In genomic region chr6:30508890-30509736, GRCh38 we compare ENCODE assay signal across 9 cellular contexts. TPM values are rescaled to one million over a fixed set of nuclear protein-coding genes. Genes with fewer than 3 reads are reported as not detected.
DNase-seq lines count a peak whose midpoint lies in the region; ATAC-seq and TF ChIP-seq lines count a peak whose summit lies in the region.
"Had no signal": no experiment of that assay in that cellular context is flagged by ENCODE, and none has a peak within 500 bp of the region (broad histone marks: within the 10 kb centered on the region; RNA-seq: fewer than 3 reads in every experiment).

No MANE protein-coding gene starts in this region.

- H3K4me1 ChIP-seq in osteoblast (ENCODE audit: insufficient read depth, low read length): peaks cover 5% of the 10 kb centered on the region

- ATAC-seq in GM18861 (IDR thresholded peaks at IDR 0.05; ENCODE audit: unreplicated experiment) (peak; percentile 42), sciatic nerve (no peak)
- ATAC-seq in activated naive CD8-positive, alpha-beta T cell treated with anti-CD3 and anti-CD28 coated beads, Interleukin-2, amount 10 ng/mL, durations not matched to agents 7 days and 5 days (ENCODE audit: low read depth): peak; percentile 62
- ATAC-seq: Panc1 had no signal

- no peaks in the 10 kb centered on the region for H3K36me3 Mint-ChIP-seq in IgD-negative memory B cell
- no peaks in the 10 kb centered on the region for H3K36me3 Mint-ChIP-seq in activated naive CD8-positive, alpha-beta T cell treated with anti-CD3 and anti-CD28 coated beads, Interleukin-2, amount 10 ng/mL, durations not matched to agents 7 days and 5 days

- no peak overlapping the region for H3K27ac ChIP-seq in osteoblast (ENCODE audit: low read depth, low read length)

- H3K4me3 ChIP-seq in osteoblast (ENCODE audit: insufficient read depth, low read length): no peak overlapping the region

- no peaks in the 10 kb centered on the region for H4K20me1 ChIP-seq in osteoblast (ENCODE audit: insufficient read depth, low read length)

- H3K36me3 ChIP-seq in osteoblast (ENCODE audit: insufficient read depth, low read length): no peaks in the 10 kb centered on the region

- H2AFZ ChIP-seq in osteoblast (ENCODE audit: low read length): peak overlapping the region; percentile 86

- no peaks in the 10 kb centered on the region for H3K79me2 ChIP-seq in osteoblast (ENCODE audit: insufficient read depth, low read length)

- H3K4me2 ChIP-seq in osteoblast (ENCODE audit: insufficient read depth, low read length): no peak overlapping the region

- H3K27me3 Mint-ChIP-seq in IgD-negative memory B cell: no peaks in the 10 kb centered on the region
- H3K27me3 Mint-ChIP-seq in activated naive CD8-positive, alpha-beta T cell treated with anti-CD3 and anti-CD28 coated beads, Interleukin-2, amount 10 ng/mL, durations not matched to agents 7 days and 5 days: no peaks in the 10 kb centered on the region

- DNase-seq in activated naive CD8-positive, alpha-beta T cell treated with anti-CD3 and anti-CD28 coated beads, Interleukin-2, amount 10 ng/mL, durations not matched to agents 7 days and 5 days: peak; percentile 45
- DNase-seq in osteoblast (ENCODE audit: insufficient read length, low spot score, missing footprints): no peak
- no peak for DNase-seq in NCI-H1048 (lab: John Stamatoyannopoulos, UW)
- no peak for DNase-seq in occipital lobe (lab: John Stamatoyannopoulos, UW)
- no peak for DNase-seq in NCI-H1694 (lab: John Stamatoyannopoulos, UW)
- no peak for DNase-seq in sciatic nerve (ENCODE audit: low spot score)

- intact Hi-C loops in sciatic nerve (cut with DNase I): no loop called here

- TF ChIP-seq CTCF in osteoblast (IDR thresholded peaks at IDR 0.05; ENCODE audit: extremely low read depth, low read depth, low read length): no peak

- POLR2A ChIA-PET in activated naive CD8-positive, alpha-beta T cell treated with anti-CD3 and anti-CD28 coated beads, Interleukin-2, amount 10 ng/mL, durations not matched to agents 7 days and 5 days (lab: Charles Lee): interaction anchor here (0.7 to 11.6 kb wide), 11 partner anchors 9 to 218 kb away, joined by 3 to 286 read pairs (median 4); no protein-coding TSS in a partner anchor

- H3K27me3 ChIP-seq in osteoblast (ENCODE audit: insufficient read depth, low read length): no peaks in the 10 kb centered on the region

- H3K9me3 ChIP-seq in osteoblast (ENCODE audit: low read depth, low read length): no peaks in the 10 kb centered on the region

- no peaks in the 10 kb centered on the region for H3K9me3 Mint-ChIP-seq in IgD-negative memory B cell
- H3K9me3 Mint-ChIP-seq in activated naive CD8-positive, alpha-beta T cell treated with anti-CD3 and anti-CD28 coated beads, Interleukin-2, amount 10 ng/mL, durations not matched to agents 7 days and 5 days: no peaks in the 10 kb centered on the region

- H3K4me1 Mint-ChIP-seq in IgD-negative memory B cell: peaks cover 52 to 56% (median 55%) of the 10 kb centered on the region in 3 donors
- H3K4me1 Mint-ChIP-seq in activated naive CD8-positive, alpha-beta T cell treated with anti-CD3 and anti-CD28 coated beads, Interleukin-2, amount 10 ng/mL, durations not matched to agents 7 days and 5 days: peaks cover 47% of the 10 kb centered on the region

- H3K4me3 Mint-ChIP-seq in IgD-negative memory B cell: peak overlapping the region; percentile 60 to 84 (median 78)
- peak overlapping the region; percentile 76 for H3K4me3 Mint-ChIP-seq in activated naive CD8-positive, alpha-beta T cell treated with anti-CD3 and anti-CD28 coated beads, Interleukin-2, amount 10 ng/mL, durations not matched to agents 7 days and 5 days

- H3K27ac Mint-ChIP-seq in IgD-negative memory B cell: peak overlapping the region; percentile 84 to 97 (median 89)
- peak overlapping the region; percentile 89 for H3K27ac Mint-ChIP-seq in activated naive CD8-positive, alpha-beta T cell treated with anti-CD3 and anti-CD28 coated beads, Interleukin-2, amount 10 ng/mL, durations not matched to agents 7 days and 5 days

RNA-seq across cellular contexts. Expression of gene HLA-E, which starts 19.8 kb away (rescaled TPM):
- 2,343 TPM for polyA plus RNA-seq in IgD-negative memory B cell
- total RNA-seq in activated naive CD8-positive, alpha-beta T cell treated with anti-CD3 and anti-CD28 coated beads, Interleukin-2, amount 10 ng/mL, durations not matched to agents 7 days and 5 days: 100 to 1,000 TPM; 957 to 962 TPM
- total RNA-seq in osteoblast (320 and 343 TPM in 2 replicates), occipital lobe (29.8 TPM), sciatic nerve (546 TPM)

RNA-seq across cellular contexts. Expression of gene GNL1, which starts 47.2 kb away (rescaled TPM):
- polyA plus RNA-seq in IgD-negative memory B cell: 46.1 TPM
- total RNA-seq in activated naive CD8-positive, alpha-beta T cell treated with anti-CD3 and anti-CD28 coated beads, Interleukin-2, amount 10 ng/mL, durations not matched to agents 7 days and 5 days: 10 to 100 TPM; 84.3 to 88.6 TPM
- 56.5 and 64.8 TPM in 2 replicates for total RNA-seq in osteoblast
- total RNA-seq in occipital lobe: 38.1 TPM
- total RNA-seq in sciatic nerve: 63.3 TPM

RNA-seq across cellular contexts. Expression of gene PRR3, which starts 48.0 kb away (rescaled TPM):
- polyA plus RNA-seq in IgD-negative memory B cell: 8.8 TPM
- 10 to 100 TPM; 19.9 to 22.5 TPM for total RNA-seq in activated naive CD8-positive, alpha-beta T cell treated with anti-CD3 and anti-CD28 coated beads, Interleukin-2, amount 10 ng/mL, durations not matched to agents 7 days and 5 days
- total RNA-seq in osteoblast (6.8 and 7.2 TPM in 2 replicates), occipital lobe (13.6 TPM), sciatic nerve (10.9 TPM)

Comparison
In these comparisons a context has a peak if more than half of its experiments do, and no peak if none do; other contexts are left out.
1. RNA of gene HLA-E, which starts 19.8 kb away (total RNA-seq): 957 to 962 TPM in activated naive CD8-positive, alpha-beta T cell treated with anti-CD3 and anti-CD28 coated beads, Interleukin-2, amount 10 ng/mL, durations not matched to agents 7 days and 5 days, 546 TPM in sciatic nerve (single experiment) and 320 to 343 TPM in osteoblast; 29.8 TPM in occipital lobe (single experiment); every median in the first group is over 10 times any median in the second.